Comparison of ENCODE assay signal across 18 cellular contexts in the genomic region with DNA sequence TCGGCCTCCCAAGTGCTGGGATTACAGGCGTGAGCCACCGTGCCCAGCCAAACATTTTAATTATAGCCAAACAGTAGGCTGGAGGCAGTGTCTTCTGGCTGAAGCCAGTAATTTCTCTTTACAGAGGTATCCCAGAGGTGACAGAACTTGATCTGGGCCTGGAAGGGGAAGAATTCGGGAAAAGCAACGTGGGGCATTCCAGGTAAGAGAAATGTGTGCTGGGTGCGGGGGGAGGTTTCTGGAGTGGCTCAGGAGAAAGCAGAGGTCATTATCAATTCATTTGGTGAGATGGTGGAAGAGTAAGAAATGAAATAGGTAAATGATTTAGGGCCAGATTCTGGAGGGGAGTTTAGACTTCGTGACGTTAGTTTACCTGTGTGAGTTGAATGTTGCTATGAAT. TPM values are rescaled to one million over a fixed set of nuclear protein-coding genes. Genes with fewer than 3 reads are reported as not detected.
DNase-seq lines count a peak whose midpoint lies in the region; ATAC-seq and TF ChIP-seq lines count a peak whose summit lies in the region.
"Had no signal": no experiment of that assay in that cellular context is flagged by ENCODE, and none has a peak within 500 bp of the region (broad histone marks: within the 10 kb centered on the region; RNA-seq: fewer than 3 reads in every experiment).

No MANE protein-coding gene starts in this region.

- 92% methylated on average over 8 of the region's 8 CpGs for WGBS in aorta, 2 donors

- peaks cover 8 to 9% of the 10 kb centered on the region in 2 donors for H3K36me3 Mint-ChIP-seq in CD14-positive monocyte
- H3K36me3 Mint-ChIP-seq in GM23338 (ENCODE audit: low read depth) = peaks cover 12% of the 10 kb centered on the region; the same call in 2 of the 3 replicates
- H3K36me3 Mint-ChIP-seq in dendritic cell treated with granulocyte-macrophage colony-stimulating factor and Interleukin-4, amounts not matched to agents 40 ng/mL and 50 ng/mL, for 4 days (ENCODE audit: low read depth) = peaks cover 31% of the 10 kb centered on the region
- no peaks in the 10 kb centered on the region for H3K36me3 Mint-ChIP-seq in natural killer cell

- DNase-seq in CD14-positive monocyte (ENCODE audit: low spot score) (no peak), GM23338 (ENCODE audit: low spot score) (peak; percentile 51), natural killer cell (no peak), aorta (no peak), NK-92 (lab: John Stamatoyannopoulos, UW; ENCODE audit: unreplicated experiment) (no peak)
- DNase-seq: BE2C; Calu3; CD4-positive, alpha-beta T cell; NCI-H1417; NCI-H187; NCI-H2107; NCI-H510A; NCI-H774; OCI-M1; SHP77 had no signal

- 0 out of 2 replicates have a peak overlapping the region, but pooled peaks have one; percentile 75 for H3K27ac ChIP-seq in GM23338 (ENCODE audit: low read depth)
- no peak overlapping the region for H3K27ac ChIP-seq in aorta (ENCODE audit: low read depth in 1 of 2, low read length in 2 of 2)
- H3K27ac ChIP-seq: KMS-11 had no signal

- H3K4me1 ChIP-seq in GM23338 (ENCODE audit: insufficient read depth) (peaks cover 44% of the 10 kb centered on the region), aorta (ENCODE audit: control insufficient read depth in 1 of 2, insufficient read depth in 2 of 2, low read length in 2 of 2) (peaks cover 0 to 4% of the 10 kb centered on the region in 2 donors)
- H3K4me1 ChIP-seq: BE2C had no signal

- H3K27me3 Mint-ChIP-seq in CD14-positive monocyte (ENCODE audit: low read depth in 3 of 3) (peaks cover 0 to 1% (median 0%) of the 10 kb centered on the region in 3 donors), GM23338 (ENCODE audit: insufficient read depth, low read depth, poor library complexity) (peaks cover 10% of the 10 kb centered on the region), natural killer cell (ENCODE audit: low read depth in 2 of 2) (no peaks in the 10 kb centered on the region)
- no peaks in the 10 kb centered on the region for H3K27me3 Mint-ChIP-seq in dendritic cell treated with granulocyte-macrophage colony-stimulating factor and Interleukin-4, amounts not matched to agents 40 ng/mL and 50 ng/mL, for 4 days
- H3K27me3 Mint-ChIP-seq: CD4-positive, alpha-beta T cell had no signal

- TF ChIP-seq CTCF in CD14-positive monocyte (IDR thresholded peaks at IDR 0.05) = no peak
- no peak for TF ChIP-seq CTCF in GM23338 (conservative IDR thresholded peaks at IDR 0.05; ENCODE audit: low read depth in 2 of 2)
- TF ChIP-seq CTCF in natural killer cell (IDR thresholded peaks at IDR 0.05) = no peak

- peak overlapping the region in 5 of 7 donors; percentile 15 to 75 (median 62) for H3K27ac Mint-ChIP-seq in CD14-positive monocyte
- H3K27ac Mint-ChIP-seq in GM23338 = peak overlapping the region; percentile 10
- peak overlapping the region; percentile 11 for H3K27ac Mint-ChIP-seq in dendritic cell treated with granulocyte-macrophage colony-stimulating factor and Interleukin-4, amounts not matched to agents 40 ng/mL and 50 ng/mL, for 4 days
- H3K27ac Mint-ChIP-seq in natural killer cell = peak overlapping the region; percentile 89 to 90
- H3K27ac Mint-ChIP-seq: CD4-positive, alpha-beta T cell had no signal

- no peak for ATAC-seq in GM23338
- ATAC-seq in natural killer cell = no peak
- ATAC-seq in GM18907 (IDR thresholded peaks at IDR 0.05; ENCODE audit: unreplicated experiment) = no peak
- no peak for ATAC-seq in aorta (ENCODE audit: low FRiP score)

- H3K4me3 Mint-ChIP-seq in CD14-positive monocyte (no peak overlapping the region), GM23338 (peak overlapping the region; percentile 5; the same call in 2 of the 3 replicates), natural killer cell (no peak overlapping the region)
- H3K4me3 Mint-ChIP-seq in dendritic cell treated with granulocyte-macrophage colony-stimulating factor and Interleukin-4, amounts not matched to agents 40 ng/mL and 50 ng/mL, for 4 days = no peak overlapping the region

- H3K4me1 Mint-ChIP-seq in CD14-positive monocyte (peaks cover 47% of the 10 kb centered on the region), GM23338 (peaks cover 40% of the 10 kb centered on the region), natural killer cell (peaks cover 37 to 49% of the 10 kb centered on the region in 2 donors)
- H3K4me1 Mint-ChIP-seq in dendritic cell treated with granulocyte-macrophage colony-stimulating factor and Interleukin-4, amounts not matched to agents 40 ng/mL and 50 ng/mL, for 4 days (ENCODE audit: low read depth) = peaks cover 43% of the 10 kb centered on the region

- no peaks in the 10 kb centered on the region for H3K27me3 ChIP-seq in GM23338 (ENCODE audit: insufficient read depth)
- no peaks in the 10 kb centered on the region for H3K27me3 ChIP-seq in aorta (ENCODE audit: control insufficient read depth in 1 of 2, insufficient read depth in 2 of 2, low read length in 1 of 2)
- H3K27me3 ChIP-seq: BE2C had no signal

- peak overlapping the region; percentile 22; the same call in 1 of the 2 replicates for H3K4me2 ChIP-seq in GM23338
- H3K4me2 ChIP-seq: KMS-11 had no signal

- intact Hi-C loops in CD14-positive monocyte (cut with micrococcal nuclease) (loop anchor here in 1 of 2 donors (10.0 kb wide), 1 partner anchor 1147 kb away; a partner anchor contains a TSS), natural killer cell (cut with micrococcal nuclease) (no loop called here), aorta (cut with DNase I) (no loop called here)
- intact Hi-C loops in dendritic cell treated with granulocyte-macrophage colony-stimulating factor and Interleukin-4, amounts not matched to agents 40 ng/mL and 50 ng/mL, for 4 days (cut with micrococcal nuclease) = loop anchor here (2.0 kb wide), 1 partner anchor 13 kb away; no protein-coding TSS in a partner anchor

- H3K4me3 ChIP-seq in GM23338 = no peak overlapping the region
- H3K4me3 ChIP-seq in aorta (ENCODE audit: low read length in 2 of 2) = no peak overlapping the region

- no peaks in the 10 kb centered on the region for H3K9me2 ChIP-seq in GM23338 (ENCODE audit: insufficient read depth)

- H3K79me2 ChIP-seq in GM23338 (replicated peaks; ENCODE audit: insufficient read depth) = peaks cover 21% of the 10 kb centered on the region

- peaks cover 12% of the 10 kb centered on the region for H4K20me1 ChIP-seq in GM23338 (replicated peaks; ENCODE audit: insufficient read depth)

- no peak overlapping the region for H2AFZ ChIP-seq in GM23338

- H3K9me3 Mint-ChIP-seq in CD14-positive monocyte (no peaks in the 10 kb centered on the region), GM23338 (no peaks in the 10 kb centered on the region; the same call in 2 of the 3 replicates), natural killer cell (no peaks in the 10 kb centered on the region)
- no peaks in the 10 kb centered on the region for H3K9me3 Mint-ChIP-seq in dendritic cell treated with granulocyte-macrophage colony-stimulating factor and Interleukin-4, amounts not matched to agents 40 ng/mL and 50 ng/mL, for 4 days
- H3K9me3 Mint-ChIP-seq: CD4-positive, alpha-beta T cell had no signal

- no peaks in the 10 kb centered on the region for H3F3A ChIP-seq in GM23338 (replicated peaks; ENCODE audit: low read depth)

- H3K9me3 ChIP-seq in aorta (ENCODE audit: control insufficient read depth, low read length) = no peaks in the 10 kb centered on the region
- H3K9me3 ChIP-seq: BE2C had no signal

- H3K36me3 ChIP-seq in GM23338 (ENCODE audit: insufficient read depth) = no peaks in the 10 kb centered on the region
- no peaks in the 10 kb centered on the region for H3K36me3 ChIP-seq in aorta (ENCODE audit: control insufficient read depth in 1 of 2, insufficient read depth in 2 of 2, low read length in 1 of 2)
- H3K36me3 ChIP-seq: BE2C had no signal

RNA-seq across cellular contexts. Expression of a gene that starts 2.4 kb away (rescaled TPM):
- polyA plus RNA-seq in CD14-positive monocyte (10 to 100 TPM in 1 of 2 donors, 1 to 10 TPM in 1; 10.0 to 10.5 TPM), GM23338 (2016; fragmentation: Nextera tagmentation; extraction: Ambion mirVana) (8.5 and 9.6 TPM in 2 replicates), aorta (10 to 100 TPM; 31.9 to 33.7 TPM)
- 3.5 and 10.1 TPM in 2 replicates for total RNA-seq in GM23338 (2014; rRNA removed; shearing (Covaris generic))
- total RNA-seq in natural killer cell (10 to 100 TPM; 13.2 to 17.9 (median 16.9) TPM), aorta (10 to 100 TPM; 16.0 to 23.8 TPM)

RNA-seq across cellular contexts. Expression of a gene that starts 2.7 kb away (rescaled TPM):
- 10 to 100 TPM in 1 of 2 donors, 1 to 10 TPM in 1; 6.7 to 11.3 TPM for polyA plus RNA-seq in CD14-positive monocyte
- 84.4 and 115 TPM in 2 replicates for total RNA-seq in GM23338 (2014; rRNA removed; shearing (Covaris generic))
- polyA plus RNA-seq in GM23338 (2016; fragmentation: Nextera tagmentation; extraction: Ambion mirVana) = 47.3 and 50.5 TPM in 2 replicates
- total RNA-seq in natural killer cell = 10 to 100 TPM; 20.9 to 35.1 (median 30.2) TPM
- 10 to 100 TPM; 19.3 to 23.2 TPM for total RNA-seq in aorta
- 10 to 100 TPM in 1 of 2 donors, 1 to 10 TPM in 1; 9.9 to 17.9 TPM for polyA plus RNA-seq in aorta

Comparison
In these comparisons a context has a peak if more than half of its experiments do, and no peak if none do; other contexts are left out.
1. H3K27ac Mint-ChIP-seq: peak in every context shown above with its lines; median percentile 90 in natural killer cell; 62 in CD14-positive monocyte; 11 in dendritic cell treated with granulocyte-macrophage colony-stimulating factor and Interleukin-4, amounts not matched to agents 40 ng/mL and 50 ng/mL, for 4 days; 10 in GM23338.